Comparison of ENCODE assay signal across 8 cellular contexts in the genomic region with DNA sequence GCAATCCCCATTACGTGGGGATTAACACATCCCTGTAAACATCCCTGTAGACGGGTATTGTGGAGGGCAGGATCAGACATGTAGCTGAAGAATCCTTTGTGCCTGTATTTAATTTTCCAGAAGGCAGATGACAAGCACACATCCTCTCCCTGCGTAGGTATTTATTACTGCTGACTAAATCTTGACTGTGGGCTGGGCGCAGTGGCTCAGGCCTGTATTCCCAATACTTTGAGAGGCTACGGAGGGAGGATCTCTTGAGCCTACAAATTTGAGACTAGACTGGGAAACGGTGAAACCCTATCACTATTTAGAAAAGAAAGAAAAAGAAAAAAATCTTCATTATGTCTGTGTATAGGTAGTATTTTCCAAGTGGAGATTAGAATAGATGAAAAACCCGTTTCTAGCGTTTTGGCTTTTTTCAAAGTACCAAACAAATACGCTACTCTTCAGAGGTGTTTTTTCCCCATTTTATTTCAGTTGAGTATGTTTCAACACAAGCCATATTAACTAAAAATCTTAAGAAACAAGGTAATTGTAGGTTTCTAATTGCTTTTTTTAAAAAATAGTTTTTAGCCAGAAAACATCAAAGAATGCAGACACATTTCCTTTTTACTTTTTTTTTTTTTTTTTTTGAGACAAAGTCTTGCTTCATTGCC. TPM values are rescaled to one million over a fixed set of nuclear protein-coding genes. Genes with fewer than 3 reads are reported as not detected.
DNase-seq lines count a peak whose midpoint lies in the region; ATAC-seq, FAIRE-seq and TF ChIP-seq lines count a peak whose summit lies in the region.

No MANE protein-coding gene starts in this region.

- peak overlapping the region; percentile 98 for H3K27ac Mint-ChIP-seq in HFFc6

- H3K4me3 ChIP-seq in A549 (peak overlapping the region; percentile 89; the same call in 2 of the 3 replicates), PC-9 (peak overlapping the region; percentile 75; the same call in 1 of the 2 replicates)

- peak in 1 of 2 experiments; percentile 9; a peak in 3 of 6 replicates for ATAC-seq in A549
- ATAC-seq in HG03521 (IDR thresholded peaks at IDR 0.05; ENCODE audit: unreplicated experiment): no peak
- no peak for ATAC-seq in HG03135 (IDR thresholded peaks at IDR 0.05; ENCODE audit: unreplicated experiment)
- no peak for ATAC-seq in GM18511 (IDR thresholded peaks at IDR 0.05; ENCODE audit: unreplicated experiment)

- TF ChIP-seq POLR2A in A549 (IDR thresholded peaks at IDR 0.05; ENCODE audit: low read length): no peak

- TF ChIP-seq RAD21 in A549 (conservative IDR thresholded peaks at IDR 0.05 in 1 of 2, IDR thresholded peaks at IDR 0.05 in 1 of 2): no peak

- no peaks in the 10 kb centered on the region for H3K9me2 ChIP-seq in PC-9 (ENCODE audit: insufficient read depth)

- no peaks in the 10 kb centered on the region for H3K9me3 Mint-ChIP-seq in HFFc6

- H3K27ac ChIP-seq in A549 (peak overlapping the region; percentile 99 to 100), PC-9 (peak overlapping the region; percentile 97)

- no peaks in the 10 kb centered on the region for H4K20me1 ChIP-seq in PC-9 (ENCODE audit: insufficient read depth)

- BruUV-seq in PC-9 (replicated peaks; lab: Mats Ljungman, UMichigan): no TSS peak

- H3K4me2 ChIP-seq in A549 (peak overlapping the region; percentile 81), PC-9 (peak overlapping the region; percentile 92)

- WGBS in A549 (ENCODE audit: missing lambda C conversion rate): 52% methylated on average over 9 of the region's 9 CpGs

- H3K9me3 ChIP-seq in A549: no peaks in the 10 kb centered on the region
- H3K9me3 ChIP-seq in PC-9 (ENCODE audit: insufficient read depth, low read depth): no peaks in the 10 kb centered on the region

- FAIRE-seq in A549 (lab: Jason Lieb, UNC): no peak

- H3F3A ChIP-seq in PC-9 (ENCODE audit: insufficient read depth, low read depth): peaks cover 40% of the 10 kb centered on the region

- TF ChIP-seq CTCF in A549 (IDR thresholded peaks at IDR 0.05) (no peak), HFFc6 (IDR thresholded peaks at IDR 0.05) (no peak), PC-9 (conservative IDR thresholded peaks at IDR 0.05) (no peak)

- CTCF ChIA-PET in A549 (lab: Yijun Ruan, JAX) (interaction anchor here (0.6 to 2.3 kb wide), 8 partner anchors 10 to 64 kb away, joined by 3 to 10 read pairs (median 4); no protein-coding TSS in a partner anchor), PC-9 (lab: Charles Lee) (interaction anchor here (0.6 to 0.8 kb wide), 2 partner anchors 39 to 54 kb away, joined by 3 to 5 read pairs; no protein-coding TSS in a partner anchor)

- H3K4me1 ChIP-seq in A549: peaks cover 32% of the 10 kb centered on the region
- peaks cover 37% of the 10 kb centered on the region for H3K4me1 ChIP-seq in PC-9 (replicated peaks; ENCODE audit: insufficient read depth)

- H3K4me1 Mint-ChIP-seq in HFFc6 (ENCODE audit: low read depth): peaks cover 50% of the 10 kb centered on the region

- H3K4me3 Mint-ChIP-seq in HFFc6: peak overlapping the region; percentile 92

- TF ChIP-seq EP300 in A549 (IDR thresholded peaks at IDR 0.05): no peak

- no peaks in the 10 kb centered on the region for H3K36me3 Mint-ChIP-seq in HFFc6 (ENCODE audit: low read depth)

- H3K36me3 ChIP-seq in PC-9 (ENCODE audit: low read depth): no peaks in the 10 kb centered on the region

- peaks cover 26% of the 10 kb centered on the region for H3K79me2 ChIP-seq in PC-9 (ENCODE audit: low read depth)

- DNase-seq in A549 (ENCODE audit: low read depth in 1 of 2, low spot score in 1 of 2): peak in 1 of 2 experiments; percentile 54
- peak; percentile 3 for DNase-seq in HFFc6
- no peak for DNase-seq in PC-9
- DNase-seq in fibroblast of peridontal ligament (ENCODE audit: extremely low read depth): peak; percentile 46
- DNase-seq in GDM1 (lab: John Stamatoyannopoulos, UW): no peak

- no peaks in the 10 kb centered on the region for H3K27me3 ChIP-seq in PC-9 (ENCODE audit: insufficient read depth, low read depth)

- POLR2A ChIA-PET in A549 (lab: Yijun Ruan, JAX): no interaction called here
- POLR2A ChIA-PET in PC-9 (lab: Charles Lee; ENCODE audit: unreplicated experiment): no interaction called here

- H2AFZ ChIP-seq in PC-9: no peak overlapping the region

- intact Hi-C loops in PC-9 (cut with micrococcal nuclease; ENCODE audit: unreplicated experiment): no loop called here

- peaks cover 2% of the 10 kb centered on the region; the same call in 1 of the 2 replicates for H3K27me3 Mint-ChIP-seq in HFFc6 (ENCODE audit: insufficient read depth)

TF ChIP-seq in A549, 52 proteins besides CTCF, POLR2A, EP300 and RAD21:
- TF ChIP-seq CHD2 (IDR thresholded peaks at IDR 0.05; ENCODE audit: low read length, partially characterized antibody): no peak
TF ChIP-seq in A549: peak in this region for 0.

RNA-seq across cellular contexts. Expression of gene MARF1, which starts 1.5 kb away (rescaled TPM):
- polyA plus RNA-seq in A549 (2011; rRNA removed): 28.2 and 40.0 TPM in 2 replicates
- polyA plus RNA-seq in A549 (2012; cell fraction: cytosol; rRNA removed): 7.2 and 8.4 TPM in 2 replicates
- 12.3 and 12.8 TPM in 2 replicates for polyA plus RNA-seq in A549 (2012; cell fraction: nucleus; rRNA removed)
- polyA plus RNA-seq in A549 (2017; fragmentation: RNase III; extraction: RNeasy Plus Mini Kit Qiagen cat#74134 plus additional on column Dnase treatment): 10.6 to 12.4 TPM (median 11.6 TPM) in 3 replicates
- 32.4 and 40.9 TPM in 2 replicates for polyA minus RNA-seq in A549 (2011; rRNA and poly(A)+ RNA removed)
- total RNA-seq in HFFc6 (2021; fragmentation: NEBNext Ultra II Directional; extraction: Animal tissue kit (Norgen Biotek cat#: 25700)): 10 to 100 TPM; 34.9 to 39.4 (median 38.5) TPM
- 68.1 and 69.4 TPM in 2 replicates for total RNA-seq in PC-9 (2021)

RNA-seq across cellular contexts. Expression of gene NDE1, which starts 5.6 kb away (rescaled TPM):
- 26.8 and 30.6 TPM in 2 replicates for polyA plus RNA-seq in A549 (2011; rRNA removed)
- 23.0 and 23.7 TPM in 2 replicates for polyA plus RNA-seq in A549 (2012; cell fraction: cytosol; rRNA removed)
- 15.9 and 20.4 TPM in 2 replicates for polyA plus RNA-seq in A549 (2012; cell fraction: nucleus; rRNA removed)
- 25.8 to 27.6 TPM (median 26.4 TPM) in 3 replicates for polyA plus RNA-seq in A549 (2017; fragmentation: RNase III; extraction: RNeasy Plus Mini Kit Qiagen cat#74134 plus additional on column Dnase treatment)
- 23.2 and 31.4 TPM in 2 replicates for polyA minus RNA-seq in A549 (2011; rRNA and poly(A)+ RNA removed)
- 10 to 100 TPM; 40.6 to 61.0 (median 58.2) TPM for total RNA-seq in HFFc6 (2021; fragmentation: NEBNext Ultra II Directional; extraction: Animal tissue kit (Norgen Biotek cat#: 25700))
- 114 and 119 TPM in 2 replicates for total RNA-seq in PC-9 (2021)

Comparison
In these comparisons a context has a peak if more than half of its experiments do, and no peak if none do; other contexts are left out.
1. DNase-seq: peak in HFFc6 (single experiment) and fibroblast of peridontal ligament (single experiment); none in PC-9 (0 of 2) and GDM1 (single experiment).